ENCODE assay signal across 18 cellular contexts in genomic region chr1:226954337-226954736, GRCh38.
"Had no signal": no experiment of that assay in that cellular context is flagged by ENCODE, and none has a peak within 500 bp of the region (broad histone marks: within the 10 kb centered on the region; RNA-seq: fewer than 3 reads in every experiment).

No MANE protein-coding gene starts in this region.

- H3K9me3 Mint-ChIP-seq: activated T-cell treated with anti-CD3 and anti-CD28 coated beads, Interleukin-2, amount 50 U/mL, for 4 hours had no signal

- H3K27ac Mint-ChIP-seq: activated CD4-positive, alpha-beta memory T cell treated with anti-CD3 and anti-CD28 coated beads, Interleukin-2, amount 10 ng/mL, durations not matched to agents 7 days and 5 days had no signal

- H3K4me3 Mint-ChIP-seq: activated CD4-positive, alpha-beta memory T cell treated with anti-CD3 and anti-CD28 coated beads, Interleukin-2, amount 10 ng/mL, durations not matched to agents 7 days and 5 days; activated T-cell treated with anti-CD3 and anti-CD28 coated beads, Interleukin-2, amount 50 U/mL, for 4 hours; naive thymus-derived CD4-positive, alpha-beta T cell had no signal

- H3K4me1 Mint-ChIP-seq: activated CD4-positive, alpha-beta memory T cell treated with anti-CD3 and anti-CD28 coated beads, Interleukin-2, amount 10 ng/mL, durations not matched to agents 7 days and 5 days had no signal

- H3K9me3 ChIP-seq: body of pancreas, heart left ventricle, pancreas had no signal

- ATAC-seq: activated T-cell treated with anti-CD3 and anti-CD28 coated beads, Interleukin-2, amount 50 U/mL, for 4 hours; body of pancreas; heart left ventricle; naive thymus-derived CD4-positive, alpha-beta T cell; sciatic nerve had no signal

- H3K4me3 ChIP-seq: body of pancreas, dorsolateral prefrontal cortex, heart left ventricle, pancreas, smooth muscle cell had no signal

- H3K27me3 Mint-ChIP-seq: activated CD4-positive, alpha-beta memory T cell treated with anti-CD3 and anti-CD28 coated beads, Interleukin-2, amount 10 ng/mL, durations not matched to agents 7 days and 5 days; naive thymus-derived CD4-positive, alpha-beta T cell had no signal

- H3K27me3 ChIP-seq: body of pancreas, dorsolateral prefrontal cortex, heart left ventricle, pancreas had no signal

- H3K27ac ChIP-seq: body of pancreas, dorsolateral prefrontal cortex, pancreas had no signal

- DNase-seq: activated CD4-positive, alpha-beta memory T cell treated with anti-CD3 and anti-CD28 coated beads, Interleukin-2, amount 10 ng/mL, durations not matched to agents 7 days and 5 days; activated CD4-positive, alpha-beta T cell treated with anti-CD3 and anti-CD28 coated beads for 48 hours; activated CD4-positive, CD25-positive, alpha-beta regulatory T cell; activated gamma-delta T cell treated with Interleukin-2 at 50 U/mL for 16 hours; activated T-cell treated with anti-CD3 and anti-CD28 coated beads, Interleukin-2, amount 50 U/mL, for 4 hours; body of pancreas; caudate nucleus; dorsolateral prefrontal cortex; erythroblast; heart left ventricle; mesenchymal stem cell; naive thymus-derived CD4-positive, alpha-beta T cell; pancreas; stimulated activated CD4-positive, alpha-beta T cell treated with anti-CD3 and anti-CD28 coated beads, Interleukin-4, amount 100 ng/mL, for 1 hour; T-helper 1 cell; T-helper 9 cell had no signal
